In genomic region chr5:168649306-168649705, GRCh38 we compare ENCODE assay signal across 18 cellular contexts.
DNase-seq lines count a peak whose midpoint lies in the region; ATAC-seq, FAIRE-seq and TF ChIP-seq lines count a peak whose summit lies in the region.
"Had no signal": no experiment of that assay in that cellular context is flagged by ENCODE, and none has a peak within 500 bp of the region (broad histone marks: within the 10 kb centered on the region; RNA-seq: fewer than 3 reads in every experiment).

No MANE protein-coding gene starts in this region.

- no peak overlapping the region for H3K27ac ChIP-seq in foreskin keratinocyte
- no peak overlapping the region for H3K27ac ChIP-seq in HepG2 (ENCODE audit: extremely low read length, insufficient read depth, low read length)
- no peak overlapping the region for H3K27ac ChIP-seq in upper lobe of left lung
- H3K27ac ChIP-seq: BLaER1 treated with 17β-estradiol and CSF1 and Interleukin-3, amounts not matched to agents 10 nM and 100 nM; SK-N-MC had no signal

- no TSS peak for BruUV-seq in HepG2 (replicated peaks; lab: Mats Ljungman, UMichigan)

- no peak for TF ChIP-seq CTCF in foreskin keratinocyte (conservative IDR thresholded peaks at IDR 0.05)
- no peak for TF ChIP-seq CTCF in HepG2 (CRISPR knock-in tag; IDR thresholded peaks at IDR 0.05)
- TF ChIP-seq CTCF in upper lobe of left lung (IDR thresholded peaks at IDR 0.05), result no peak

- peaks cover 17% of the 10 kb centered on the region for H3K27me3 Mint-ChIP-seq in activated T-helper 17 cell treated with anti-CD3 and anti-CD28 coated beads, Interleukin-2, amount 50 U/mL, for 72 hours

- no peaks in the 10 kb centered on the region for H3K36me3 Mint-ChIP-seq in activated T-helper 17 cell treated with anti-CD3 and anti-CD28 coated beads, Interleukin-2, amount 50 U/mL, for 72 hours (ENCODE audit: low read depth)

- POLR2A ChIA-PET in HepG2 (lab: Yijun Ruan, JAX), result no interaction called here

- no peak overlapping the region for H3K4me3 ChIP-seq in HepG2 (replicated peaks in 1 of 3; ENCODE audit: insufficient read depth in 1 of 3, low read depth in 2 of 3, low read length in 3 of 3)
- H3K4me3 ChIP-seq in upper lobe of left lung, result no peak overlapping the region
- H3K4me3 ChIP-seq: BLaER1 treated with 17β-estradiol and CSF1 and Interleukin-3, amounts not matched to agents 10 nM and 100 nM; SK-N-MC had no signal

- no peaks in the 10 kb centered on the region for H3K79me2 ChIP-seq in HepG2 (ENCODE audit: insufficient read depth, low read length)

- H3K27ac Mint-ChIP-seq in activated T-helper 17 cell treated with anti-CD3 and anti-CD28 coated beads, Interleukin-2, amount 50 U/mL, for 72 hours, result no peak overlapping the region
- H3K27ac Mint-ChIP-seq: H9 had no signal

- H3K4me1 Mint-ChIP-seq in activated T-helper 17 cell treated with anti-CD3 and anti-CD28 coated beads, Interleukin-2, amount 50 U/mL, for 72 hours, result no peaks in the 10 kb centered on the region

- ATAC-seq in activated T-helper 17 cell treated with anti-CD3 and anti-CD28 coated beads, Interleukin-2, amount 50 U/mL, for 72 hours (replicated peaks), result peak; percentile 34
- ATAC-seq in foreskin keratinocyte (peak; percentile 18), HepG2 (no peak), upper lobe of left lung (ENCODE audit: low FRiP score in 2 of 2) (no peak)
- ATAC-seq: PC-3 had no signal

- no peak for TF ChIP-seq POLR2A in HepG2 (IDR thresholded peaks at IDR 0.05; ENCODE audit: insufficient read depth in 1 of 2, low read depth in 2 of 2, low read length in 2 of 2)
- no peak for TF ChIP-seq POLR2A in upper lobe of left lung (IDR thresholded peaks at IDR 0.05)

- no peak overlapping the region for H3K4me2 ChIP-seq in HepG2 (ENCODE audit: low read depth, low read length)
- H3K4me2 ChIP-seq: BLaER1 treated with 17β-estradiol and CSF1 and Interleukin-3, amounts not matched to agents 10 nM and 100 nM had no signal

- CTCF ChIA-PET in HepG2 (lab: Yijun Ruan, JAX; ENCODE audit: low intra/inter-chr PET ratio, low total read pairs), result no interaction called here

- H3K9me3 ChIP-seq in HepG2 (ENCODE audit: low read length) (no peaks in the 10 kb centered on the region), upper lobe of left lung (no peaks in the 10 kb centered on the region)

- intact Hi-C loops in HepG2 (cut with micrococcal nuclease; ENCODE audit: unreplicated experiment), result no loop called here

- TF ChIP-seq RAD21 in HepG2 (CRISPR knock-in tag; IDR thresholded peaks at IDR 0.05), result no peak

- no peaks in the 10 kb centered on the region for H4K20me1 ChIP-seq in HepG2 (ENCODE audit: insufficient read depth, low read length)
- H4K20me1 ChIP-seq: BLaER1 treated with 17β-estradiol and CSF1 and Interleukin-3, amounts not matched to agents 10 nM and 100 nM had no signal

- no peaks in the 10 kb centered on the region for H3K27me3 ChIP-seq in foreskin keratinocyte
- H3K27me3 ChIP-seq in HepG2 (ENCODE audit: control insufficient read depth in 1 of 2, insufficient read depth in 2 of 2, low read length in 2 of 2), result no peaks in the 10 kb centered on the region
- H3K27me3 ChIP-seq in upper lobe of left lung, result no peaks in the 10 kb centered on the region
- H3K27me3 ChIP-seq: BLaER1 treated with 17β-estradiol and CSF1 and Interleukin-3, amounts not matched to agents 10 nM and 100 nM had no signal

- H3K4me3 Mint-ChIP-seq in activated T-helper 17 cell treated with anti-CD3 and anti-CD28 coated beads, Interleukin-2, amount 50 U/mL, for 72 hours, result no peak overlapping the region
- H3K4me3 Mint-ChIP-seq: H9 had no signal

- TF ChIP-seq EP300 in HepG2 (IDR thresholded peaks at IDR 0.05; ENCODE audit: low read depth in 2 of 2, low read length in 2 of 2), result no peak
- no peak for TF ChIP-seq EP300 in HepG2 (CRISPR knock-in tag; IDR thresholded peaks at IDR 0.05; ENCODE audit: borderline replicate concordance)
- TF ChIP-seq EP300 in upper lobe of left lung (IDR thresholded peaks at IDR 0.05), result no peak

- in situ Hi-C loops in HepG2 (cut with HindIII; ENCODE audit: extremely low pct_ligation_motif_present, low pct_unique_long_range_greater_than_20kb), result no loop called here

- WGBS in HepG2 (ENCODE audit: low lambda C conversion rate), result 25% methylated on average over 2 of the region's 2 CpGs
- WGBS in upper lobe of left lung, 2 donors, result 76 to 94% methylated on average over 2 of the region's 2 CpGs

- no peaks in the 10 kb centered on the region for H3K9me3 Mint-ChIP-seq in activated T-helper 17 cell treated with anti-CD3 and anti-CD28 coated beads, Interleukin-2, amount 50 U/mL, for 72 hours

- FAIRE-seq in HepG2 (lab: Jason Lieb, UNC), result no peak

- peak; percentile 19 for DNase-seq in A172 (ENCODE audit: low spot score)
- DNase-seq in Daoy (ENCODE audit: low read depth), result peak; percentile 52
- no peak for DNase-seq in foreskin keratinocyte
- no peak for DNase-seq in AG20443 (ENCODE audit: low spot score)
- DNase-seq in HepG2 (ENCODE audit: low spot score), result no peak
- DNase-seq in upper lobe of left lung, result no peak
- DNase-seq: EL, H9, IMR-90, MV-4-11, NCI-H1436, NCI-H2081, NCI-H2227 treated with DMSO at 0.1 percent for 48 hours, NCI-H526, PC-3 had no signal

- H3K36me3 ChIP-seq in HepG2 (replicated peaks in 1 of 2; ENCODE audit: control insufficient read depth in 1 of 2, insufficient read depth in 2 of 2, low read length in 2 of 2) (no peaks in the 10 kb centered on the region), upper lobe of left lung (no peaks in the 10 kb centered on the region)
- H3K36me3 ChIP-seq: BLaER1 treated with 17β-estradiol and CSF1 and Interleukin-3, amounts not matched to agents 10 nM and 100 nM had no signal

- H3K4me1 ChIP-seq in foreskin keratinocyte, result peaks cover 19% of the 10 kb centered on the region
- H3K4me1 ChIP-seq in HepG2 (ENCODE audit: insufficient read depth, low read length), result peaks cover 6% of the 10 kb centered on the region; the same call in 1 of the 2 replicates
- no peaks in the 10 kb centered on the region for H3K4me1 ChIP-seq in upper lobe of left lung

- no peak overlapping the region for H3K9ac ChIP-seq in HepG2 (ENCODE audit: insufficient read depth, low read depth, low read length)
- H3K9ac ChIP-seq: BLaER1 treated with 17β-estradiol and CSF1 and Interleukin-3, amounts not matched to agents 10 nM and 100 nM had no signal

- H2AFZ ChIP-seq in HepG2 (ENCODE audit: low read length), result no peak overlapping the region

TF ChIP-seq in HepG2, 621 proteins besides CTCF, POLR2A, EP300 and RAD21:
- no peak for TF ChIP-seq KLF15 (CRISPR knock-in tag; IDR thresholded peaks at IDR 0.05; ENCODE audit: borderline replicate concordance)
- no peak for TF ChIP-seq TOE1 (CRISPR knock-in tag; IDR thresholded peaks at IDR 0.05)
- TF ChIP-seq ZNF572 (CRISPR knock-in tag; IDR thresholded peaks at IDR 0.05), result no peak

Comparison
In these comparisons a context has a peak if more than half of its experiments do, and no peak if none do; other contexts are left out.
1. DNase-seq: peak in A172 (single experiment) and Daoy (single experiment); none in foreskin keratinocyte (0 of 2), AG20443 (single experiment), HepG2 (single experiment) and upper lobe of left lung (0 of 2).
2. ATAC-seq: peak in activated T-helper 17 cell treated with anti-CD3 and anti-CD28 coated beads, Interleukin-2, amount 50 U/mL, for 72 hours (single experiment) and foreskin keratinocyte (single experiment); none in HepG2 (single experiment) and upper lobe of left lung (0 of 2).